In the genomic region with DNA sequence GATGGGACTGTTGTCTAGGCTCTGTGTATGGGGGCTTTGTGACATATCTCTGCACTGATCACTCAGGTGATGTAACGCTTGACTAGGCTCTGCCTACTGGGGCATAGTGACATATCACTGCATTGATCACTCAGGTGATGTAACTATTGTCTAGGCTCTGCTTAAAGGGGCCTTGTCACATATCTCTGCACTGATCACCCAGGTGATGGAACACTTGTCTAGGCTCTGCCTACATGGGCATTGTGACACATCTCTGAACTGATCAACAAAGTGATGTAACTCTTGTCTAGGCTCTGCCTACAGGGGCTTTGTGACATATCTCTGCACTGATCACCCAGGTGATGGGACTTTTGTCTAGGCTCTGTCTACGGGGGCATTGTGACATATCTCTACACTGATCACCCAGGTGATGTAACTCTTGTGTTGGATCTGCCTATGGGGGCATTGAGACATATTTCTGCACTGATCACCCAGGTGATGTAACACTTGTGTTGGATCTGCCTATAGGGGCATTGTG, we compare ENCODE assay signal across 4 cellular contexts. TPM values are rescaled to one million over a fixed set of nuclear protein-coding genes. Genes with fewer than 3 reads are reported as not detected.
"Had no signal": no experiment of that assay in that cellular context is flagged by ENCODE, and none has a peak within 500 bp of the region (broad histone marks: within the 10 kb centered on the region; RNA-seq: fewer than 3 reads in every experiment).

No MANE protein-coding gene starts in this region.

RNA-seq across cellular contexts. Expression of a gene that starts 57.5 kb away (rescaled TPM):
- total RNA-seq: activated T-helper 2 cell treated with anti-CD3 and anti-CD28 coated beads, Interferon-gamma antibody, Interleukin-2, Interleukin-4, amounts not matched to agents 10 μg/mL and 5 μg/mL and 100 μg/mL, durations not matched to agents 14 hours and 24 hours and 36 hours; cardiac septum; PC-3; T-helper 1 cell treated with Interleukin-12 subunit alpha and Interleukin-12 subunit beta and Interleukin-4 antibody, amounts not matched to agents 30 ng/mL and 1 ng/mL, for 36 hours had no signal
